8 cellular contexts compared by ENCODE assay signal in genomic region chr1:158527190-158527815, GRCh38.
A peak's percentile ranks its signal among the peaks of the same experiment; 100 is the strongest.
DNase-seq lines count a peak whose midpoint lies in the region; ATAC-seq and TF ChIP-seq lines count a peak whose summit lies in the region.

No MANE protein-coding gene starts in this region.

- POLR2A ChIA-PET in HEK293T (lab: Yijun Ruan, JAX) = no interaction called here

- DNase-seq in AG09319 (ENCODE audit: extremely low read depth, low read depth) (no peak), NT2/D1 (ENCODE audit: low read depth, low spot score) (peak; percentile 64), fibroblast of mammary gland (ENCODE audit: low read depth) (peak; percentile 48), HEK293T (ENCODE audit: extremely low spot score) (no peak)
- no peak for DNase-seq in NK-92 treated with Interleukin-12 subunit alpha and Interleukin-12 subunit beta, amount 100 ng/mL, for 24 hours (lab: John Stamatoyannopoulos, UW)

- no peak overlapping the region for H3K9ac ChIP-seq in NT2/D1 (ENCODE audit: insufficient read length, low read depth)

- TF ChIP-seq CTCF in AG09319 (IDR thresholded peaks at IDR 0.05; ENCODE audit: low read depth, low read length) = peak; percentile 48
- peak; percentile 64 for TF ChIP-seq CTCF in fibroblast of mammary gland (conservative IDR thresholded peaks at IDR 0.05; ENCODE audit: control insufficient read depth, insufficient read depth, low read depth, low read length)

- no peak overlapping the region for H3K4me3 ChIP-seq in NT2/D1 (ENCODE audit: insufficient read length, low read depth)
- no peak overlapping the region for H3K4me3 ChIP-seq in fibroblast of mammary gland (ENCODE audit: control insufficient read depth, low read depth, low read length)

- H3K9me3 ChIP-seq in NT2/D1 (ENCODE audit: insufficient read depth, low read length) = no peaks in the 10 kb centered on the region

- no peaks in the 10 kb centered on the region for H3K36me3 ChIP-seq in NT2/D1 (ENCODE audit: insufficient read depth, insufficient read length, low read length)

- H3K27me3 ChIP-seq in NT2/D1 (ENCODE audit: insufficient read depth, insufficient read length) = no peaks in the 10 kb centered on the region

- no peaks in the 10 kb centered on the region for H3K4me1 ChIP-seq in NT2/D1 (ENCODE audit: insufficient read depth, insufficient read length)

- CTCF ChIA-PET in HEK293T (lab: Yijun Ruan, JAX) = no interaction called here

- ATAC-seq in GM18511 (IDR thresholded peaks at IDR 0.05; ENCODE audit: unreplicated experiment) (peak; percentile 56), GM18502 (IDR thresholded peaks at IDR 0.05; ENCODE audit: poor library complexity, unreplicated experiment) (no peak), HG03457 (IDR thresholded peaks at IDR 0.05; ENCODE audit: unreplicated experiment) (no peak)

TF ChIP-seq in HEK293T, 16 proteins besides CTCF, POLR2A, EP300 and RAD21:
- TF ChIP-seq ZNF384 (IDR thresholded peaks at IDR 0.05) = no peak
- no peak for TF ChIP-seq SUZ12 (IDR thresholded peaks at IDR 0.05)
- TF ChIP-seq PKNOX1 (IDR thresholded peaks at IDR 0.05) = no peak
- no peak for TF ChIP-seq CTBP1 (IDR thresholded peaks at IDR 0.05; ENCODE audit: borderline replicate concordance)
- no peak for TF ChIP-seq ARNT (IDR thresholded peaks at IDR 0.05)
- TF ChIP-seq BHLHE40 (IDR thresholded peaks at IDR 0.05; ENCODE audit: borderline replicate concordance) = no peak
- TF ChIP-seq L3MBTL2 (conservative IDR thresholded peaks at IDR 0.05) = no peak
- no peak for TF ChIP-seq TARDBP (IDR thresholded peaks at IDR 0.05)
- no peak for TF ChIP-seq LEF1 (IDR thresholded peaks at IDR 0.05; ENCODE audit: borderline replicate concordance)
- no peak for TF ChIP-seq FOXK2 (IDR thresholded peaks at IDR 0.05)
- TF ChIP-seq SP1 (IDR thresholded peaks at IDR 0.05) = no peak
- TF ChIP-seq ELF4 (IDR thresholded peaks at IDR 0.05) = no peak
- no peak for TF ChIP-seq HDGF (IDR thresholded peaks at IDR 0.05; ENCODE audit: borderline replicate concordance)
- TF ChIP-seq FOXA1 (IDR thresholded peaks at IDR 0.05) = no peak
- TF ChIP-seq FOXM1 (IDR thresholded peaks at IDR 0.05; ENCODE audit: borderline replicate concordance) = no peak
- TF ChIP-seq NFRKB (IDR thresholded peaks at IDR 0.05) = no peak

Comparison
In these comparisons a context has a peak if more than half of its experiments do, and no peak if none do; other contexts are left out.
1. DNase-seq: peak in NT2/D1 (single experiment) and fibroblast of mammary gland (single experiment); none in AG09319 (single experiment), NK-92 treated with Interleukin-12 subunit alpha and Interleukin-12 subunit beta, amount 100 ng/mL, for 24 hours (single experiment) and HEK293T (single experiment).